ENCODE assay signal across 16 cellular contexts in genomic region chr2:96807127-96807471, GRCh38. TPM values are rescaled to one million over a fixed set of nuclear protein-coding genes. Genes with fewer than 3 reads are reported as not detected.
DNase-seq lines count a peak whose midpoint lies in the region; ATAC-seq and TF ChIP-seq lines count a peak whose summit lies in the region.
"Had no signal": no experiment of that assay in that cellular context is flagged by ENCODE, and none has a peak within 500 bp of the region (broad histone marks: within the 10 kb centered on the region; RNA-seq: fewer than 3 reads in every experiment).

No MANE protein-coding gene starts in this region.

- no peaks in the 10 kb centered on the region for H3K27me3 Mint-ChIP-seq in activated CD4-positive, alpha-beta T cell treated with anti-CD3 and anti-CD28 coated beads, Interleukin-2, amount 10 ng/mL, durations not matched to agents 7 days and 5 days
- H3K27me3 Mint-ChIP-seq in endodermal cell (ENCODE audit: insufficient read depth), result no peaks in the 10 kb centered on the region

- peak overlapping the region; percentile 54 for H3K4me3 Mint-ChIP-seq in activated CD4-positive, alpha-beta T cell treated with anti-CD3 and anti-CD28 coated beads, Interleukin-2, amount 10 ng/mL, durations not matched to agents 7 days and 5 days
- H3K4me3 Mint-ChIP-seq in endodermal cell, result no peak overlapping the region
- peak overlapping the region; percentile 62 for H3K4me3 Mint-ChIP-seq in stimulated activated effector memory CD8-positive, alpha-beta T cell treated with anti-CD3 and anti-CD28 coated beads, Interleukin-12 subunit alpha, Interleukin-12 subunit beta, amount 100 ng/mL, for 72 hours

- H3K27ac ChIP-seq in OCI-LY7 (ENCODE audit: low read depth, low read length, poor library complexity, severe bottlenecking), result peak overlapping the region; percentile 40
- no peak overlapping the region for H3K27ac ChIP-seq in endodermal cell (ENCODE audit: low read depth, low read length)
- H3K27ac ChIP-seq in SK-N-SH (ENCODE audit: low read depth in 2 of 2, low read length in 1 of 2), result no peak overlapping the region
- H3K27ac ChIP-seq: A549, HL-60, WERI-Rb-1 had no signal

- no peaks in the 10 kb centered on the region for H3K27me3 ChIP-seq in endodermal cell (ENCODE audit: control insufficient read depth, insufficient read depth, low read length, poor library complexity, severe bottlenecking)
- H3K27me3 ChIP-seq in SK-N-SH (ENCODE audit: insufficient read depth), result no peaks in the 10 kb centered on the region

- H3K36me3 Mint-ChIP-seq in activated CD4-positive, alpha-beta T cell treated with anti-CD3 and anti-CD28 coated beads, Interleukin-2, amount 10 ng/mL, durations not matched to agents 7 days and 5 days (ENCODE audit: low read depth), result peaks cover 10% of the 10 kb centered on the region
- peaks cover 38% of the 10 kb centered on the region for H3K36me3 Mint-ChIP-seq in endodermal cell (ENCODE audit: low read depth)
- peaks cover 16% of the 10 kb centered on the region for H3K36me3 Mint-ChIP-seq in stimulated activated effector memory CD8-positive, alpha-beta T cell treated with anti-CD3 and anti-CD28 coated beads, Interleukin-12 subunit alpha, Interleukin-12 subunit beta, amount 100 ng/mL, for 72 hours

- no peaks in the 10 kb centered on the region for H3K9me2 ChIP-seq in OCI-LY7 (ENCODE audit: insufficient read depth, low read length)
- H3K9me2 ChIP-seq in SK-N-SH, result no peaks in the 10 kb centered on the region

- H4K20me1 ChIP-seq in OCI-LY7 (ENCODE audit: insufficient read depth, low read length) (no peaks in the 10 kb centered on the region), SK-N-SH (ENCODE audit: insufficient read depth) (no peaks in the 10 kb centered on the region)

- TF ChIP-seq CTCF in OCI-LY7 (conservative IDR thresholded peaks at IDR 0.05; ENCODE audit: low read length), result no peak
- TF ChIP-seq CTCF in endodermal cell (conservative IDR thresholded peaks at IDR 0.05), result no peak
- no peak for TF ChIP-seq CTCF in SK-N-SH (IDR thresholded peaks at IDR 0.05)

- POLR2A ChIA-PET in activated CD4-positive, alpha-beta T cell treated with anti-CD3 and anti-CD28 coated beads, Interleukin-2, amount 10 ng/mL, durations not matched to agents 7 days and 5 days (lab: Charles Lee), result interaction anchor here (0.6 kb wide), 1 partner anchor 18 kb away, joined by 3 read pairs; no protein-coding TSS in a partner anchor
- POLR2A ChIA-PET in OCI-LY7 (lab: Charles Lee), result no interaction called here
- POLR2A ChIA-PET in SK-N-SH (lab: Yijun Ruan, JAX), result no interaction called here

- CTCF ChIA-PET in activated CD4-positive, alpha-beta T cell treated with anti-CD3 and anti-CD28 coated beads, Interleukin-2, amount 10 ng/mL, durations not matched to agents 7 days and 5 days (lab: Charles Lee), result interaction anchor here (1.1 to 4.7 kb wide), 2 partner anchors 9 to 19 kb away, joined by 3 to 22 read pairs; partner anchors contain the start of gene CNNM3
- CTCF ChIA-PET in OCI-LY7 (lab: Charles Lee; ENCODE audit: unreplicated experiment), result interaction anchor here (1.1 kb wide), 1 partner anchor 9 kb away, joined by 4 read pairs; the partner anchor contains the start of gene CNNM3
- CTCF ChIA-PET in SK-N-SH (lab: Yijun Ruan, JAX), result interaction anchor here (0.8 to 1.5 kb wide), 2 partner anchors 9 to 257 kb away, joined by 3 to 6 read pairs; partner anchors contain the start of gene CNNM3

- no peaks in the 10 kb centered on the region for H3F3A ChIP-seq in SK-N-SH (replicated peaks; ENCODE audit: insufficient read depth)

- H3K4me1 Mint-ChIP-seq in activated CD4-positive, alpha-beta T cell treated with anti-CD3 and anti-CD28 coated beads, Interleukin-2, amount 10 ng/mL, durations not matched to agents 7 days and 5 days, result peaks cover 22% of the 10 kb centered on the region
- peaks cover 7% of the 10 kb centered on the region for H3K4me1 Mint-ChIP-seq in endodermal cell
- H3K4me1 Mint-ChIP-seq in stimulated activated effector memory CD8-positive, alpha-beta T cell treated with anti-CD3 and anti-CD28 coated beads, Interleukin-12 subunit alpha, Interleukin-12 subunit beta, amount 100 ng/mL, for 72 hours, result peaks cover 30% of the 10 kb centered on the region

- H3K4me3 ChIP-seq in OCI-LY7 (ENCODE audit: low read depth, low read length, poor library complexity, severe bottlenecking) (peak overlapping the region; percentile 1), endodermal cell (ENCODE audit: low read length) (no peak overlapping the region), SK-N-SH (ENCODE audit: low read depth in 2 of 2, low read length in 1 of 2) (no peak overlapping the region)
- H3K4me3 ChIP-seq: A549 had no signal

- H3K4me2 ChIP-seq in OCI-LY7 (ENCODE audit: low read length) (peak overlapping the region; percentile 51), SK-N-SH (no peak overlapping the region)
- H3K4me2 ChIP-seq: A549 had no signal

- no peak overlapping the region for H3K9ac ChIP-seq in endodermal cell (ENCODE audit: extremely low read depth, low read length, poor library complexity, severe bottlenecking)
- no peak overlapping the region for H3K9ac ChIP-seq in SK-N-SH

- H3K9me3 Mint-ChIP-seq in activated CD4-positive, alpha-beta T cell treated with anti-CD3 and anti-CD28 coated beads, Interleukin-2, amount 10 ng/mL, durations not matched to agents 7 days and 5 days, result no peaks in the 10 kb centered on the region
- no peaks in the 10 kb centered on the region for H3K9me3 Mint-ChIP-seq in endodermal cell
- no peaks in the 10 kb centered on the region for H3K9me3 Mint-ChIP-seq in stimulated activated effector memory CD8-positive, alpha-beta T cell treated with anti-CD3 and anti-CD28 coated beads, Interleukin-12 subunit alpha, Interleukin-12 subunit beta, amount 100 ng/mL, for 72 hours

- 89 to 96% methylated on average over 6 to 10 of the region's 10 CpGs for WGBS in endodermal cell (ENCODE audit: insufficient coverage in 1 of 2, insufficient read length in 1 of 2), 2 experiments
- WGBS in SK-N-SH (ENCODE audit: low lambda C conversion rate), result 99% methylated on average over 10 of the region's 10 CpGs

- H3K79me2 ChIP-seq in OCI-LY7 (ENCODE audit: insufficient read depth, low read depth, low read length) (no peaks in the 10 kb centered on the region), SK-N-SH (ENCODE audit: insufficient read depth) (no peaks in the 10 kb centered on the region)

- TF ChIP-seq RAD21 in SK-N-SH (IDR thresholded peaks at IDR 0.05; ENCODE audit: low read length), result no peak

- H3K4me1 ChIP-seq in OCI-LY7 (ENCODE audit: insufficient read depth, low read length, poor library complexity, severe bottlenecking), result peaks cover 17% of the 10 kb centered on the region
- peaks cover 10% of the 10 kb centered on the region for H3K4me1 ChIP-seq in endodermal cell (ENCODE audit: control insufficient read depth, insufficient read depth, low read length)
- H3K4me1 ChIP-seq in SK-N-SH (ENCODE audit: control insufficient read depth in 1 of 2, insufficient read depth in 2 of 2, low read depth in 1 of 2, low read length in 1 of 2), result peaks cover 0 to 11% of the 10 kb centered on the region in 2 experiments; a peak in 1 of 4 replicates
- H3K4me1 ChIP-seq: A549 had no signal

- ATAC-seq in stimulated activated effector memory CD8-positive, alpha-beta T cell treated with anti-CD3 and anti-CD28 coated beads, Interleukin-12 subunit alpha, Interleukin-12 subunit beta, amount 100 ng/mL, for 72 hours, result no peak
- ATAC-seq: A549, SK-N-SH treated with all-trans-retinoic acid at 6 μM for 48 hours had no signal

- no peak for TF ChIP-seq EP300 in SK-N-SH (IDR thresholded peaks at IDR 0.05; ENCODE audit: borderline replicate concordance in 1 of 2, low read depth in 1 of 2, low read length in 1 of 2)

- H2AFZ ChIP-seq in OCI-LY7 (ENCODE audit: low read length) (peak overlapping the region; percentile 70; the same call in 1 of the 2 replicates), SK-N-SH (ENCODE audit: low read depth) (no peak overlapping the region)

- DNase-seq in activated CD4-positive, alpha-beta T cell treated with anti-CD3 and anti-CD28 coated beads, Interleukin-2, amount 10 ng/mL, durations not matched to agents 7 days and 5 days, result no peak
- DNase-seq in activated CD4-positive, alpha-beta T cell treated with anti-CD3 and anti-CD28 coated beads, Interleukin-2, amount 50 U/mL, for 1 hour, result no peak
- DNase-seq in OCI-LY7 (ENCODE audit: low spot score), result no peak
- DNase-seq in endodermal cell, result no peak
- DNase-seq in stimulated activated effector memory CD8-positive, alpha-beta T cell treated with anti-CD3 and anti-CD28 coated beads, Interleukin-12 subunit alpha, Interleukin-12 subunit beta, amount 100 ng/mL, for 72 hours (ENCODE audit: low spot score in 2 of 2), result no peak
- DNase-seq in NCI-H1436 treated with DMSO at 0.1 percent for 48 hours (lab: John Stamatoyannopoulos, UW), result no peak
- no peak for DNase-seq in SK-N-SH
- DNase-seq in foreskin melanocyte, result no peak
- DNase-seq: EL, KBM-7, NCI-H1092, NCI-H774, WERI-Rb-1 had no signal

- no TSS peak for BruUV-seq in OCI-LY7 (replicated peaks; lab: Mats Ljungman, UMichigan)

- intact Hi-C loops in OCI-LY7 (cut with micrococcal nuclease; ENCODE audit: unreplicated experiment), result no loop called here

- H3K9me3 ChIP-seq in OCI-LY7 (ENCODE audit: low read length) (no peaks in the 10 kb centered on the region), endodermal cell (ENCODE audit: control insufficient read depth, low read length) (no peaks in the 10 kb centered on the region), SK-N-SH (no peaks in the 10 kb centered on the region)
- H3K9me3 ChIP-seq: A549 had no signal

- H3K36me3 ChIP-seq in OCI-LY7 (ENCODE audit: insufficient read depth, low read length) (no peaks in the 10 kb centered on the region; the same call in 1 of the 2 replicates), endodermal cell (ENCODE audit: control insufficient read depth, insufficient read depth, low read length) (peaks cover 5% of the 10 kb centered on the region), SK-N-SH (replicated peaks in 1 of 2; ENCODE audit: control insufficient read depth in 1 of 2, insufficient read depth in 2 of 2, low read length in 1 of 2) (peaks cover 0 to 2% of the 10 kb centered on the region in 2 experiments)

- peak overlapping the region; percentile 96 for H3K27ac Mint-ChIP-seq in activated CD4-positive, alpha-beta T cell treated with anti-CD3 and anti-CD28 coated beads, Interleukin-2, amount 10 ng/mL, durations not matched to agents 7 days and 5 days
- H3K27ac Mint-ChIP-seq in endodermal cell, result peak overlapping the region; percentile 21
- H3K27ac Mint-ChIP-seq in stimulated activated effector memory CD8-positive, alpha-beta T cell treated with anti-CD3 and anti-CD28 coated beads, Interleukin-12 subunit alpha, Interleukin-12 subunit beta, amount 100 ng/mL, for 72 hours, result peak overlapping the region; percentile 93

RNA-seq across cellular contexts. Expression of gene CNNM3, which starts 9.0 kb away (rescaled TPM):
- total RNA-seq in activated CD4-positive, alpha-beta T cell treated with anti-CD3 and anti-CD28 coated beads, Interleukin-2, amount 10 ng/mL, durations not matched to agents 7 days and 5 days, result 10 to 100 TPM; 31.4 to 41.5 TPM
- 9.1 and 13.5 TPM in 2 replicates for total RNA-seq in OCI-LY7 (2014; rRNA removed; shearing (Covaris generic))
- total RNA-seq in OCI-LY7 (2022) (18.2 and 18.6 TPM in 2 replicates), endodermal cell (10 to 100 TPM; 33.1 to 34.8 TPM)
- polyA plus RNA-seq in endodermal cell (2013, experiment 1 of 2), result 16.5 TPM
- polyA plus RNA-seq in endodermal cell (2013, experiment 2 of 2), result 14.9 TPM
- polyA plus RNA-seq in SK-N-SH (2012; rRNA removed), result 9.3 and 14.7 TPM in 2 replicates
- 5.6 and 7.1 TPM in 2 replicates for polyA plus RNA-seq in SK-N-SH (2012; cell fraction: cytosol; rRNA removed)
- polyA plus RNA-seq in SK-N-SH (2012; cell fraction: nucleus; rRNA removed), result 15.2 and 18.5 TPM in 2 replicates

RNA-seq across cellular contexts. Expression of gene ANKRD23, which starts 36.7 kb away (rescaled TPM):
- 10 to 100 TPM; 17.0 to 17.3 TPM for total RNA-seq in activated CD4-positive, alpha-beta T cell treated with anti-CD3 and anti-CD28 coated beads, Interleukin-2, amount 10 ng/mL, durations not matched to agents 7 days and 5 days
- 6.4 and 6.5 TPM in 2 replicates for total RNA-seq in OCI-LY7 (2014; rRNA removed; shearing (Covaris generic))
- total RNA-seq in OCI-LY7 (2022) (6.7 and 6.9 TPM in 2 replicates), endodermal cell (1 to 10 TPM; 2.6 to 3.6 TPM)
- 3.5 TPM for polyA plus RNA-seq in endodermal cell (2013, experiment 1 of 2)
- 2.6 TPM for polyA plus RNA-seq in endodermal cell (2013, experiment 2 of 2)
- polyA plus RNA-seq in SK-N-SH (2012; rRNA removed), result 3.1 and 3.8 TPM in 2 replicates
- polyA plus RNA-seq in SK-N-SH (2012; cell fraction: cytosol; rRNA removed), result 0.62 and 1.2 TPM in 2 replicates
- 20.3 and 22.2 TPM in 2 replicates for polyA plus RNA-seq in SK-N-SH (2012; cell fraction: nucleus; rRNA removed)

RNA-seq across cellular contexts. Expression of gene CNNM4, which starts 46.4 kb away (rescaled TPM):
- 1 to 10 TPM; 8.2 to 8.3 TPM for total RNA-seq in activated CD4-positive, alpha-beta T cell treated with anti-CD3 and anti-CD28 coated beads, Interleukin-2, amount 10 ng/mL, durations not matched to agents 7 days and 5 days
- 5.1 and 5.4 TPM in 2 replicates for total RNA-seq in OCI-LY7 (2014; rRNA removed; shearing (Covaris generic))
- total RNA-seq in OCI-LY7 (2022) (5.9 and 6.4 TPM in 2 replicates), endodermal cell (10 to 100 TPM; 22.3 to 27.5 TPM)
- 11.2 TPM for polyA plus RNA-seq in endodermal cell (2013, experiment 1 of 2)
- 11.5 TPM for polyA plus RNA-seq in endodermal cell (2013, experiment 2 of 2)
- polyA plus RNA-seq in SK-N-SH (2012; rRNA removed), result 5.5 TPM in 2 replicates
- polyA plus RNA-seq in SK-N-SH (2012; cell fraction: cytosol; rRNA removed), result 2.9 and 3.9 TPM in 2 replicates
- polyA plus RNA-seq in SK-N-SH (2012; cell fraction: nucleus; rRNA removed), result 5.9 and 6.8 TPM in 2 replicates

RNA-seq across cellular contexts. Expression of gene ANKRD39, which starts 50.7 kb away (rescaled TPM):
- total RNA-seq in activated CD4-positive, alpha-beta T cell treated with anti-CD3 and anti-CD28 coated beads, Interleukin-2, amount 10 ng/mL, durations not matched to agents 7 days and 5 days, result 10 to 100 TPM; 32.8 to 35.8 TPM
- total RNA-seq in OCI-LY7 (2014; rRNA removed; shearing (Covaris generic)), result 16.0 and 24.1 TPM in 2 replicates
- total RNA-seq in OCI-LY7 (2022), result 20.7 and 22.2 TPM in 2 replicates
- total RNA-seq in endodermal cell, result 10 to 100 TPM; 14.6 to 16.7 TPM
- polyA plus RNA-seq in endodermal cell (2013, experiment 1 of 2), result 13.0 TPM
- polyA plus RNA-seq in endodermal cell (2013, experiment 2 of 2), result 14.1 TPM
- polyA plus RNA-seq in SK-N-SH (2012; rRNA removed), result 11.8 and 13.4 TPM in 2 replicates
- 7.2 and 10.5 TPM in 2 replicates for polyA plus RNA-seq in SK-N-SH (2012; cell fraction: cytosol; rRNA removed)
- 18.7 and 27.3 TPM in 2 replicates for polyA plus RNA-seq in SK-N-SH (2012; cell fraction: nucleus; rRNA removed)

Comparison
In these comparisons a context has a peak if more than half of its experiments do, and no peak if none do; other contexts are left out.
1. H3K27ac Mint-ChIP-seq: peak in every context shown above with its lines; median percentile 96 in activated CD4-positive, alpha-beta T cell treated with anti-CD3 and anti-CD28 coated beads, Interleukin-2, amount 10 ng/mL, durations not matched to agents 7 days and 5 days; 93 in stimulated activated effector memory CD8-positive, alpha-beta T cell treated with anti-CD3 and anti-CD28 coated beads, Interleukin-12 subunit alpha, Interleukin-12 subunit beta, amount 100 ng/mL, for 72 hours; 21 in endodermal cell.